ENCODE assay signal across 30 cellular contexts in genomic region chr18:56541340-56541739, GRCh38.
"Had no signal": no experiment of that assay in that cellular context is flagged by ENCODE, and none has a peak within 500 bp of the region (broad histone marks: within the 10 kb centered on the region; RNA-seq: fewer than 3 reads in every experiment).

No MANE protein-coding gene starts in this region.

- H3K4me3 ChIP-seq: colonic mucosa, gastroesophageal sphincter, heart left ventricle, hepatocyte, left lung, smooth muscle cell, suprapubic skin, transverse colon, upper lobe of right lung, uterus had no signal

- DNase-seq: colonic mucosa; effector CD8-positive, alpha-beta T cell; endodermal cell; foreskin keratinocyte; heart left ventricle; left cardiac atrium; left lung; mammary epithelial cell; mesendoderm; midbrain; naive thymus-derived CD4-positive, alpha-beta T cell; stimulated activated CD4-positive, alpha-beta T cell treated with anti-CD3 and anti-CD28 coated beads, Interleukin-12 subunit alpha, Interleukin-12 subunit beta, amount 100 ng/mL, for 4 hours; stimulated activated CD4-positive, alpha-beta T cell treated with anti-CD3 and anti-CD28 coated beads, Interleukin-1b, Interleukin-23, amount 100 ng/mL, for 48 hours; stimulated activated CD4-positive, alpha-beta T cell treated with anti-CD3 and anti-CD28 coated beads, Interleukin-4, amount 100 ng/mL, for 1 hour; stimulated activated CD8-positive, alpha-beta memory T cell treated with anti-CD3 and anti-CD28 coated beads, Interleukin-4, amount 100 ng/mL, for 48 hours; stimulated activated naive CD4-positive, alpha-beta T cell; stimulated activated naive CD8-positive, alpha-beta T cell treated with anti-CD3 and anti-CD28 coated beads, Interleukin-15, amount 100 ng/mL, for 72 hours; transverse colon; upper lobe of right lung; uterus had no signal

- H3K27ac Mint-ChIP-seq: dendritic cell treated with granulocyte-macrophage colony-stimulating factor and Interleukin-4, amounts not matched to agents 40 ng/mL and 50 ng/mL, for 4 days; endodermal cell; naive thymus-derived CD4-positive, alpha-beta T cell; progenitor cell of endocrine pancreas; stimulated activated naive CD8-positive, alpha-beta T cell treated with anti-CD3 and anti-CD28 coated beads, Interleukin-15, amount 100 ng/mL, for 72 hours had no signal

- H3K4me1 ChIP-seq: colonic mucosa, foreskin keratinocyte, gastroesophageal sphincter, parathyroid adenoma, suprapubic skin, transverse colon, upper lobe of right lung, uterus had no signal

- H3K4me2 ChIP-seq: hepatocyte, smooth muscle cell had no signal

- H3K9me3 Mint-ChIP-seq: dendritic cell treated with granulocyte-macrophage colony-stimulating factor and Interleukin-4, amounts not matched to agents 40 ng/mL and 50 ng/mL, for 4 days; endodermal cell had no signal

- H3K9ac ChIP-seq: parathyroid adenoma had no signal

- H3K36me3 Mint-ChIP-seq: naive thymus-derived CD4-positive, alpha-beta T cell had no signal

- H3K9me3 ChIP-seq: colonic mucosa, gastroesophageal sphincter, left lung, suprapubic skin, transverse colon, upper lobe of right lung, uterus had no signal

- H3K27me3 Mint-ChIP-seq: dendritic cell treated with granulocyte-macrophage colony-stimulating factor and Interleukin-4, amounts not matched to agents 40 ng/mL and 50 ng/mL, for 4 days; progenitor cell of endocrine pancreas; stimulated activated naive CD8-positive, alpha-beta T cell treated with anti-CD3 and anti-CD28 coated beads, Interleukin-15, amount 100 ng/mL, for 72 hours had no signal

- H2AFZ ChIP-seq: hepatocyte, parathyroid adenoma had no signal

- H3K36me3 ChIP-seq: colonic mucosa, gastroesophageal sphincter, heart left ventricle, left lung, suprapubic skin, transverse colon, upper lobe of right lung, uterus had no signal

- ATAC-seq: esophagus mucosa; foreskin keratinocyte; gastroesophageal sphincter; heart left ventricle; left cardiac atrium; left lung; naive thymus-derived CD4-positive, alpha-beta T cell; sciatic nerve; stimulated activated naive CD8-positive, alpha-beta T cell treated with anti-CD3 and anti-CD28 coated beads, Interleukin-15, amount 100 ng/mL, for 72 hours; upper lobe of right lung had no signal

- H3K79me2 ChIP-seq: hepatocyte, parathyroid adenoma had no signal

- H3K27me3 ChIP-seq: colonic mucosa, foreskin keratinocyte, gastroesophageal sphincter, heart left ventricle, hepatocyte, left lung, suprapubic skin, transverse colon, upper lobe of right lung, uterus had no signal

- H3K27ac ChIP-seq: colonic mucosa, epithelial cell of prostate, foreskin keratinocyte, gastroesophageal sphincter, hepatocyte, left lung, parathyroid adenoma, suprapubic skin, transverse colon, upper lobe of right lung, uterus had no signal

- H3K4me1 Mint-ChIP-seq: endodermal cell; stimulated activated naive CD8-positive, alpha-beta T cell treated with anti-CD3 and anti-CD28 coated beads, Interleukin-15, amount 100 ng/mL, for 72 hours had no signal

- H3K4me3 Mint-ChIP-seq: dendritic cell treated with granulocyte-macrophage colony-stimulating factor and Interleukin-4, amounts not matched to agents 40 ng/mL and 50 ng/mL, for 4 days; endodermal cell; naive thymus-derived CD4-positive, alpha-beta T cell; stimulated activated naive CD8-positive, alpha-beta T cell treated with anti-CD3 and anti-CD28 coated beads, Interleukin-15, amount 100 ng/mL, for 72 hours had no signal
